14 cellular contexts compared by ENCODE assay signal in genomic region chr13:51000058-51000457, GRCh38.
DNase-seq lines count a peak whose midpoint lies in the region; ATAC-seq, FAIRE-seq and TF ChIP-seq lines count a peak whose summit lies in the region.
"Had no signal": no experiment of that assay in that cellular context is flagged by ENCODE, and none has a peak within 500 bp of the region (broad histone marks: within the 10 kb centered on the region; RNA-seq: fewer than 3 reads in every experiment).

No MANE protein-coding gene starts in this region.

- H3K9me3 Mint-ChIP-seq in effector memory CD8-positive, alpha-beta T cell, result no peaks in the 10 kb centered on the region
- H3K9me3 Mint-ChIP-seq: CD8-positive, alpha-beta memory T cell had no signal

- no peak overlapping the region for H3K4me3 Mint-ChIP-seq in effector memory CD8-positive, alpha-beta T cell
- H3K4me3 Mint-ChIP-seq: B cell; CD8-positive, alpha-beta memory T cell had no signal

- no peak for TF ChIP-seq CTCF in cardiac muscle cell (IDR thresholded peaks at IDR 0.05; ENCODE audit: low read depth, low read length)
- TF ChIP-seq CTCF in heart left ventricle (IDR thresholded peaks at IDR 0.05), result no peak

- peak overlapping the region; percentile 26 for H3K9ac ChIP-seq in adipocyte (ENCODE audit: low read length)

- no peak for ATAC-seq in heart left ventricle
- no peak for ATAC-seq in effector memory CD8-positive, alpha-beta T cell (replicated peaks)

- H3K27me3 Mint-ChIP-seq in effector memory CD8-positive, alpha-beta T cell, result peaks cover 18 to 32% of the 10 kb centered on the region in 2 donors

- H3K36me3 ChIP-seq in cardiac muscle cell (no peaks in the 10 kb centered on the region), heart left ventricle (no peaks in the 10 kb centered on the region), adipocyte (ENCODE audit: control insufficient read depth, insufficient read depth, low read length, severe bottlenecking) (no peaks in the 10 kb centered on the region)

- no peak for TF ChIP-seq POLR2A in heart left ventricle (IDR thresholded peaks at IDR 0.05)

- peak overlapping the region; percentile 34 for H3K27ac ChIP-seq in cardiac muscle cell
- H3K27ac ChIP-seq in heart left ventricle, result no peak overlapping the region
- H3K27ac ChIP-seq: HL-60, SK-N-MC had no signal

- intact Hi-C loops in heart left ventricle (cut with DNase I), result no loop called here

- peak in 1 of 2 donors; percentile 47 for DNase-seq in cardiac muscle cell (ENCODE audit: low read depth in 1 of 2, low spot score in 1 of 2)
- no peak for DNase-seq in heart left ventricle
- no peak for DNase-seq in adipocyte (ENCODE audit: low read depth)
- peak; percentile 78 for DNase-seq in islet precursor cell
- no peak for DNase-seq in cortex of kidney (lab: John Stamatoyannopoulos, UW)
- DNase-seq in RCC 7860 (ENCODE audit: low spot score), result no peak
- DNase-seq in effector memory CD8-positive, alpha-beta T cell, result no peak
- DNase-seq: ACHN; CD8-positive, alpha-beta memory T cell; DND-41; NCI-H2029 had no signal

- H3K4me3 ChIP-seq in cardiac muscle cell (no peak overlapping the region), heart left ventricle (no peak overlapping the region), adipocyte (ENCODE audit: low read length) (peak overlapping the region; percentile 27)
- H3K4me3 ChIP-seq: SK-N-MC had no signal

- H3K4me1 Mint-ChIP-seq in effector memory CD8-positive, alpha-beta T cell (ENCODE audit: low read depth in 2 of 2), result peaks cover 0 to 1% of the 10 kb centered on the region in 2 donors
- H3K4me1 Mint-ChIP-seq: B cell; CD8-positive, alpha-beta memory T cell had no signal

- H3K4me1 ChIP-seq in cardiac muscle cell (ENCODE audit: low read depth) (peaks cover 16% of the 10 kb centered on the region), heart left ventricle (peaks cover 0 to 7% (median 0%) of the 10 kb centered on the region in 12 donors), adipocyte (ENCODE audit: control insufficient read depth, insufficient read depth, low read length) (peaks cover 33% of the 10 kb centered on the region)

- H3K9me3 ChIP-seq in cardiac muscle cell (ENCODE audit: low read depth) (no peaks in the 10 kb centered on the region), heart left ventricle (no peaks in the 10 kb centered on the region), adipocyte (ENCODE audit: control insufficient read depth, low read length) (no peaks in the 10 kb centered on the region)

- H3K27ac Mint-ChIP-seq in effector memory CD8-positive, alpha-beta T cell, result no peak overlapping the region
- H3K27ac Mint-ChIP-seq: B cell had no signal

- H3K27me3 ChIP-seq in cardiac muscle cell (no peaks in the 10 kb centered on the region), heart left ventricle (no peaks in the 10 kb centered on the region), adipocyte (replicated peaks; ENCODE audit: control insufficient read depth, insufficient read depth, low read length) (no peaks in the 10 kb centered on the region)

- FAIRE-seq in RCC 7860 (lab: Jason Lieb, UNC), result no peak

- H3K36me3 Mint-ChIP-seq in effector memory CD8-positive, alpha-beta T cell (ENCODE audit: insufficient read depth), result no peaks in the 10 kb centered on the region

- 56 to 65% (median 58%) methylated on average over 5 of the region's 5 CpGs for WGBS in heart left ventricle, 4 donors
